In genomic region chr10:58754419-58755180, GRCh38 we compare ENCODE assay signal across 21 cellular contexts.
DNase-seq lines count a peak whose midpoint lies in the region; ATAC-seq and TF ChIP-seq lines count a peak whose summit lies in the region.
"Had no signal": no experiment of that assay in that cellular context is flagged by ENCODE, and none has a peak within 500 bp of the region (broad histone marks: within the 10 kb centered on the region; RNA-seq: fewer than 3 reads in every experiment).

No MANE protein-coding gene starts in this region.

- H3K27me3 ChIP-seq in sigmoid colon = no peaks in the 10 kb centered on the region
- H3K27me3 ChIP-seq: heart left ventricle, upper lobe of right lung had no signal

- TF ChIP-seq EP300 in sigmoid colon (IDR thresholded peaks at IDR 0.05) = no peak

- H3K4me1 ChIP-seq in sigmoid colon = peaks cover 0 to 13% (median 5%) of the 10 kb centered on the region in 4 donors

- CTCF ChIA-PET in activated CD4-positive, alpha-beta T cell treated with anti-CD3 and anti-CD28 coated beads for 36 hours (lab: Charles Lee) = no interaction called here

- POLR2A ChIA-PET in activated CD4-positive, alpha-beta T cell treated with anti-CD3 and anti-CD28 coated beads for 36 hours (lab: Charles Lee) = no interaction called here

- no peak overlapping the region for H3K27ac Mint-ChIP-seq in activated CD4-positive, alpha-beta T cell treated with anti-CD3 and anti-CD28 coated beads for 36 hours
- H3K27ac Mint-ChIP-seq: activated CD8-positive, alpha-beta memory T cell treated with anti-CD3 and anti-CD28 coated beads, Interleukin-2, amount 10 ng/mL, durations not matched to agents 7 days and 5 days; B cell; endodermal cell; naive B cell; T-helper 1 cell treated with Interleukin-12 subunit alpha and Interleukin-12 subunit beta and Interleukin-4 antibody, amounts not matched to agents 30 μg/mL and 1 μg/mL, for 36 hours had no signal

- H3K4me3 ChIP-seq in sigmoid colon = no peak overlapping the region
- H3K4me3 ChIP-seq: prostate gland, upper lobe of right lung had no signal

- no peaks in the 10 kb centered on the region for H3K36me3 Mint-ChIP-seq in activated CD4-positive, alpha-beta T cell treated with anti-CD3 and anti-CD28 coated beads for 36 hours (ENCODE audit: low read depth)
- H3K36me3 Mint-ChIP-seq: activated CD8-positive, alpha-beta memory T cell treated with anti-CD3 and anti-CD28 coated beads, Interleukin-2, amount 10 ng/mL, durations not matched to agents 7 days and 5 days; naive B cell had no signal

- H3K9me3 ChIP-seq in sigmoid colon = no peaks in the 10 kb centered on the region
- H3K9me3 ChIP-seq: heart left ventricle, prostate gland, upper lobe of right lung had no signal

- ATAC-seq in left ventricle myocardium superior = peak; percentile 31
- no peak for ATAC-seq in activated CD4-positive, alpha-beta T cell treated with anti-CD3 and anti-CD28 coated beads for 36 hours
- no peak for ATAC-seq in GM18867 (IDR thresholded peaks at IDR 0.05; ENCODE audit: unreplicated experiment)
- ATAC-seq: activated CD8-positive, alpha-beta memory T cell treated with anti-CD3 and anti-CD28 coated beads, Interleukin-2, amount 10 ng/mL, durations not matched to agents 7 days and 5 days; upper lobe of right lung had no signal

- WGBS in sigmoid colon, 2 donors = 43 to 65% methylated on average over 3 of the region's 3 CpGs

- intact Hi-C loops in left ventricle myocardium superior (cut with micrococcal nuclease) = no loop called here
- intact Hi-C loops in sigmoid colon (cut with DNase I) = no loop called here
- intact Hi-C loops in activated CD4-positive, alpha-beta T cell treated with anti-CD3 and anti-CD28 coated beads for 36 hours (cut with DNase I, micrococcal nuclease) = no loop called here

- no peaks in the 10 kb centered on the region for H3K4me1 Mint-ChIP-seq in activated CD4-positive, alpha-beta T cell treated with anti-CD3 and anti-CD28 coated beads for 36 hours
- H3K4me1 Mint-ChIP-seq: activated CD8-positive, alpha-beta memory T cell treated with anti-CD3 and anti-CD28 coated beads, Interleukin-2, amount 10 ng/mL, durations not matched to agents 7 days and 5 days; B cell; endodermal cell; naive B cell had no signal

- no peaks in the 10 kb centered on the region for H3K36me3 ChIP-seq in sigmoid colon
- H3K36me3 ChIP-seq: heart left ventricle, prostate gland, upper lobe of right lung had no signal

- H3K9me3 Mint-ChIP-seq in activated CD4-positive, alpha-beta T cell treated with anti-CD3 and anti-CD28 coated beads for 36 hours (ENCODE audit: low read depth) = no peaks in the 10 kb centered on the region
- H3K9me3 Mint-ChIP-seq: endodermal cell; naive B cell; T-helper 1 cell treated with Interleukin-12 subunit alpha and Interleukin-12 subunit beta and Interleukin-4 antibody, amounts not matched to agents 30 μg/mL and 1 μg/mL, for 36 hours had no signal

- H3K27ac ChIP-seq in sigmoid colon = peak overlapping the region in 3 of 4 donors; percentile 40 to 72 (median 58)
- H3K27ac ChIP-seq: prostate gland, upper lobe of right lung had no signal

- H3K4me3 Mint-ChIP-seq in activated CD4-positive, alpha-beta T cell treated with anti-CD3 and anti-CD28 coated beads for 36 hours = no peak overlapping the region
- H3K4me3 Mint-ChIP-seq: activated CD8-positive, alpha-beta memory T cell treated with anti-CD3 and anti-CD28 coated beads, Interleukin-2, amount 10 ng/mL, durations not matched to agents 7 days and 5 days; B cell; endodermal cell; naive B cell; T-helper 1 cell treated with Interleukin-12 subunit alpha and Interleukin-12 subunit beta and Interleukin-4 antibody, amounts not matched to agents 30 μg/mL and 1 μg/mL, for 36 hours had no signal

- H3K27me3 Mint-ChIP-seq in activated CD4-positive, alpha-beta T cell treated with anti-CD3 and anti-CD28 coated beads for 36 hours = peaks cover 3% of the 10 kb centered on the region
- H3K27me3 Mint-ChIP-seq: activated CD8-positive, alpha-beta memory T cell treated with anti-CD3 and anti-CD28 coated beads, Interleukin-2, amount 10 ng/mL, durations not matched to agents 7 days and 5 days; naive B cell had no signal

- DNase-seq in GM03348 (ENCODE audit: low spot score) (peak; percentile 38), brain pericyte (ENCODE audit: low read depth, low spot score) (peak; percentile 44), left ventricle myocardium superior (no peak), sigmoid colon (no peak), cortex of kidney (lab: John Stamatoyannopoulos, UW) (no peak), NCI-H446 (lab: John Stamatoyannopoulos, UW) (no peak)
- no peak for DNase-seq in activated CD4-positive, alpha-beta T cell treated with anti-CD3 and anti-CD28 coated beads for 36 hours
- DNase-seq: activated CD8-positive, alpha-beta memory T cell treated with anti-CD3 and anti-CD28 coated beads, Interleukin-2, amount 10 ng/mL, durations not matched to agents 7 days and 5 days; activated gamma-delta T cell treated with Interleukin-2 at 50 U/mL for 16 hours; endodermal cell; heart left ventricle; kidney glomerular epithelial cell; naive B cell; NCI-H2081 treated with DMSO at 0.1 percent for 48 hours; NCI-H774; stimulated activated CD4-positive, alpha-beta T cell treated with anti-CD3 and anti-CD28 coated beads, Interleukin-2, amount 100 ng/mL, for 48 hours; upper lobe of right lung had no signal

- no peak for TF ChIP-seq CTCF in sigmoid colon (IDR thresholded peaks at IDR 0.05)

- TF ChIP-seq POLR2A in sigmoid colon (IDR thresholded peaks at IDR 0.05) = no peak

Comparison
In these comparisons a context has a peak if more than half of its experiments do, and no peak if none do; other contexts are left out.
1. DNase-seq: peak in GM03348 (single experiment) and brain pericyte (single experiment); none in left ventricle myocardium superior (single experiment), sigmoid colon (single experiment), cortex of kidney (single experiment), activated CD4-positive, alpha-beta T cell treated with anti-CD3 and anti-CD28 coated beads for 36 hours (single experiment) and NCI-H446 (0 of 2).